Comparison of ENCODE assay signal across 1 cellular context in genomic region chr15:68820589-68821189, GRCh38.
TF ChIP-seq lines count a peak whose summit lies in the region.

ANP32A (minus strand) TSS chr15:68820895; CDS start chr15:68820751, 144 bp downstream.

TF ChIP-seq in K562, 482 proteins besides CTCF, POLR2A, EP300 and RAD21 (continued from another document and continues in another):
- TF ChIP-seq ZBTB40 (IDR thresholded peaks at IDR 0.05) (0 out of 2 replicates have a peak, but pooled peaks have one; percentile 11), ZBTB40 (CRISPR knock-in tag; IDR thresholded peaks at IDR 0.05) (no peak), CCAR2 (IDR thresholded peaks at IDR 0.05; ENCODE audit: low read depth, low read length) (no peak), VEZF1 (CRISPR knock-in tag; IDR thresholded peaks at IDR 0.05) (peak; percentile 90), KDM5B (IDR thresholded peaks at IDR 0.05; ENCODE audit: insufficient replicate concordance, low read depth, low read length) (peak; percentile 39), MLLT1 (IDR thresholded peaks at IDR 0.05) (peak; percentile 21 to 77; a peak in 1 of 4 replicates), TAF9B (IDR thresholded peaks at IDR 0.05; ENCODE audit: partially characterized antibody) (no peak), ZNF224 (CRISPR knock-in tag; IDR thresholded peaks at IDR 0.05) (no peak), POLR3A (IDR thresholded peaks at IDR 0.05; ENCODE audit: borderline replicate concordance, extremely low read depth, insufficient read depth, insufficient read length) (no peak), ZNF316 (IDR thresholded peaks at IDR 0.05) (no peak), ZSCAN32 (CRISPR knock-in tag; IDR thresholded peaks at IDR 0.05) (no peak), SP2 (IDR thresholded peaks at IDR 0.05; ENCODE audit: extremely low read depth, low read depth, low read length, poor library complexity, severe bottlenecking) (peak; percentile 92), CCNT2 (IDR thresholded peaks at IDR 0.05; ENCODE audit: borderline replicate concordance, extremely low read depth, insufficient read length, low read depth, low read length) (no peak), SUPT5H (IDR thresholded peaks at IDR 0.05) (peak; percentile 67), HMG20A (CRISPR knock-in tag; conservative IDR thresholded peaks at IDR 0.05) (no peak), NFE2L1 (tag; IDR thresholded peaks at IDR 0.05; ENCODE audit: borderline replicate concordance, low read depth) (no peak), LEF1 (IDR thresholded peaks at IDR 0.05) (0 out of 2 replicates have a peak, but pooled peaks have one; percentile 27), TOE1 (IDR thresholded peaks at IDR 0.05; ENCODE audit: borderline replicate concordance) (no peak), TOE1 (CRISPR knock-in tag; IDR thresholded peaks at IDR 0.05; ENCODE audit: borderline replicate concordance, low read depth) (no peak), PHF8 (IDR thresholded peaks at IDR 0.05; ENCODE audit: borderline replicate concordance, low read length) (peak; percentile 22; the same call in 1 of the 2 replicates), SMARCC2 (IDR thresholded peaks at IDR 0.05; ENCODE audit: low read depth) (no peak), IFI16 (CRISPR knock-in tag; IDR thresholded peaks at IDR 0.05) (no peak), HMGXB4 (CRISPR knock-in tag; IDR thresholded peaks at IDR 0.05) (no peak), NEUROD1 (IDR thresholded peaks at IDR 0.05; ENCODE audit: borderline replicate concordance, low read depth, low read length, partially characterized antibody) (peak; percentile 98), MBD2 (IDR thresholded peaks at IDR 0.05; ENCODE audit: borderline replicate concordance, low read depth) (peak; percentile 98), ZEB2 (IDR thresholded peaks at IDR 0.05) (no peak), ZNF740 (CRISPR knock-in tag; IDR thresholded peaks at IDR 0.05) (peak; percentile 95), ZNF740 (tag; IDR thresholded peaks at IDR 0.05) (peak in 1 of 2 experiments; percentile 62; a peak in 1 of 4 replicates), TCF7 (IDR thresholded peaks at IDR 0.05; ENCODE audit: borderline replicate concordance) (no peak), NELFE (IDR thresholded peaks at IDR 0.05; ENCODE audit: insufficient read depth, insufficient read length) (no peak), IRF1 (CRISPR knock-in tag; IDR thresholded peaks at IDR 0.05; ENCODE audit: borderline replicate concordance) (no peak), MCM7 (IDR thresholded peaks at IDR 0.05) (no peak), PKNOX1 (IDR thresholded peaks at IDR 0.05) (peak; percentile 99), PTRF (tag; IDR thresholded peaks at IDR 0.05) (no peak), ESRRA (IDR thresholded peaks at IDR 0.05; ENCODE audit: borderline replicate concordance, low read depth) (no peak; the same call in 1 of the 2 replicates), ZC3H8 (IDR thresholded peaks at IDR 0.05) (no peak), CHD2 (IDR thresholded peaks at IDR 0.05; ENCODE audit: low read depth, low read length) (peak; percentile 86), ETS2 (tag; IDR thresholded peaks at IDR 0.05; ENCODE audit: borderline replicate concordance, poor library complexity, severe bottlenecking) (no peak), E2F8 (IDR thresholded peaks at IDR 0.05; ENCODE audit: low read depth, partially characterized antibody) (no peak), E2F4 (CRISPR knock-in tag; IDR thresholded peaks at IDR 0.05; ENCODE audit: low read depth) (no peak), ASH1L (IDR thresholded peaks at IDR 0.05; ENCODE audit: borderline replicate concordance, low read depth, partially characterized antibody) (peak; percentile 98), ARHGAP35 (IDR thresholded peaks at IDR 0.05; ENCODE audit: partially characterized antibody) (no peak)
